Comparison of ENCODE assay signal across 18 cellular contexts in the genomic region with DNA sequence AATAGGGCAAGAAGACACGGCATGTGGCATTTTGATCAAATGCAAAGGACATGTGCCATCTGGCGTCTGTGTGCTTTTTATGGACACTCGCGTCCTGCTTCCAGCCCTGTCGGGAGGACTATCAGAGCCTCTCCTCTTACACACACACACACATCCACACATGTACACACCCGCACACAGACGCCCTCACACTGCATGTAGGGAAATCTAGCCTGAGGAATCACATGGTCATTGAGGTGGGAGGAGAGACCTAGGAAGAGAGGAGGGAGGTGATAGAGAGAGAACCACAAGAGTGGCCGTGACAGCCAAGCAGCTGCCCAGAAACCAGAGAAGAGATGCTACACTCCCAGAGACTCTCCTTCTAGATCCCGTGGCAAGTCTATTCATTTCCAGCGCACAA.
DNase-seq lines count a peak whose midpoint lies in the region; ATAC-seq, FAIRE-seq and TF ChIP-seq lines count a peak whose summit lies in the region.
"Had no signal": no experiment of that assay in that cellular context is flagged by ENCODE, and none has a peak within 500 bp of the region (broad histone marks: within the 10 kb centered on the region; RNA-seq: fewer than 3 reads in every experiment).

No MANE protein-coding gene starts in this region.

- CTCF ChIA-PET in HepG2 (lab: Yijun Ruan, JAX; ENCODE audit: low intra/inter-chr PET ratio, low total read pairs) = no interaction called here

- H3K9me3 ChIP-seq in vagina (no peaks in the 10 kb centered on the region), HepG2 (ENCODE audit: low read length) (no peaks in the 10 kb centered on the region)

- no peak for TF ChIP-seq POLR2A in vagina (IDR thresholded peaks at IDR 0.05)
- TF ChIP-seq POLR2A in HepG2 (IDR thresholded peaks at IDR 0.05; ENCODE audit: insufficient read depth in 1 of 2, low read depth in 2 of 2, low read length in 2 of 2) = no peak

- no peaks in the 10 kb centered on the region for H3K9me3 Mint-ChIP-seq in osteocyte (ENCODE audit: unreplicated experiment)

- no peaks in the 10 kb centered on the region for H3K27me3 Mint-ChIP-seq in osteocyte (ENCODE audit: unreplicated experiment)

- intact Hi-C loops in vagina (cut with DNase I) (no loop called here), HepG2 (cut with micrococcal nuclease; ENCODE audit: unreplicated experiment) (no loop called here)

- no peak overlapping the region for H3K27ac Mint-ChIP-seq in osteocyte (ENCODE audit: unreplicated experiment)
- H3K27ac Mint-ChIP-seq: CD14-positive monocyte had no signal

- POLR2A ChIA-PET in HepG2 (lab: Yijun Ruan, JAX) = no interaction called here

- TF ChIP-seq CTCF in osteocyte (IDR thresholded peaks at IDR 0.05) = no peak
- no peak for TF ChIP-seq CTCF in vagina (IDR thresholded peaks at IDR 0.05)
- no peak for TF ChIP-seq CTCF in HepG2 (CRISPR knock-in tag; IDR thresholded peaks at IDR 0.05)

- no peak for ATAC-seq in GM19455 (IDR thresholded peaks at IDR 0.05; ENCODE audit: unreplicated experiment)
- ATAC-seq in HepG2 = no peak
- ATAC-seq: PC-3 had no signal

- no peak for TF ChIP-seq RAD21 in HepG2 (CRISPR knock-in tag; IDR thresholded peaks at IDR 0.05)

- H3K4me3 ChIP-seq in vagina = no peak overlapping the region
- no peak overlapping the region for H3K4me3 ChIP-seq in HepG2 (replicated peaks in 1 of 3; ENCODE audit: insufficient read depth in 1 of 3, low read depth in 2 of 3, low read length in 3 of 3)

- in situ Hi-C loops in HepG2 (cut with HindIII; ENCODE audit: extremely low pct_ligation_motif_present, low pct_unique_long_range_greater_than_20kb) = no loop called here

- no peak overlapping the region for H3K4me3 Mint-ChIP-seq in osteocyte (ENCODE audit: unreplicated experiment)
- H3K4me3 Mint-ChIP-seq: CD14-positive monocyte had no signal

- no peaks in the 10 kb centered on the region for H4K20me1 ChIP-seq in HepG2 (ENCODE audit: insufficient read depth, low read length)

- H3K4me1 Mint-ChIP-seq in osteocyte (ENCODE audit: unreplicated experiment) = peaks cover 14% of the 10 kb centered on the region
- H3K4me1 Mint-ChIP-seq: CD14-positive monocyte had no signal

- no peak overlapping the region for H3K4me2 ChIP-seq in HepG2 (ENCODE audit: low read depth, low read length)

- no peaks in the 10 kb centered on the region for H3K27me3 ChIP-seq in vagina
- H3K27me3 ChIP-seq in HepG2 (ENCODE audit: control insufficient read depth in 1 of 2, insufficient read depth in 2 of 2, low read length in 2 of 2) = peaks cover 0 to 24% of the 10 kb centered on the region in 2 experiments; a peak in 2 of 5 replicates

- no peaks in the 10 kb centered on the region for H3K79me2 ChIP-seq in HepG2 (ENCODE audit: insufficient read depth, low read length)

- BruUV-seq in HepG2 (replicated peaks; lab: Mats Ljungman, UMichigan) = no TSS peak

- no peak overlapping the region for H3K27ac ChIP-seq in vagina
- H3K27ac ChIP-seq in HepG2 (ENCODE audit: extremely low read length, insufficient read depth, low read length) = no peak overlapping the region
- H3K27ac ChIP-seq: 22Rv1, RWPE1 had no signal

- H3K36me3 ChIP-seq in vagina (no peaks in the 10 kb centered on the region), HepG2 (replicated peaks in 1 of 2; ENCODE audit: control insufficient read depth in 1 of 2, insufficient read depth in 2 of 2, low read length in 2 of 2) (no peaks in the 10 kb centered on the region)

- TF ChIP-seq EP300 in HepG2 (IDR thresholded peaks at IDR 0.05; ENCODE audit: low read depth in 2 of 2, low read length in 2 of 2) (no peak), HepG2 (CRISPR knock-in tag; IDR thresholded peaks at IDR 0.05; ENCODE audit: borderline replicate concordance) (no peak)

- H2AFZ ChIP-seq in HepG2 (ENCODE audit: low read length) = no peak overlapping the region

- DNase-seq in DMS 273 (lab: John Stamatoyannopoulos, UW; ENCODE audit: unreplicated experiment) (peak; percentile 23), DMS 273 treated with DMSO at 0.1 percent for 48 hours (lab: John Stamatoyannopoulos, UW) (no peak), inferior parietal cortex (ENCODE audit: extremely low spot score) (peak; percentile 32), osteocyte (ENCODE audit: extremely low spot score, unreplicated experiment) (peak; percentile 23), vagina (ENCODE audit: extremely low spot score in 2 of 2) (peak; percentile 49 to 58), NCI-H1417 (lab: John Stamatoyannopoulos, UW) (no peak), HepG2 (ENCODE audit: low spot score) (no peak)
- DNase-seq: H7, NCI-H1417 treated with DMSO at 0.1 percent for 48 hours, NCI-H187 treated with DMSO at 0.1 percent for 48 hours, NCI-H345, NCI-H526 had no signal

- no peak for FAIRE-seq in HepG2 (lab: Jason Lieb, UNC)
- FAIRE-seq: GM12891 had no signal

- 39% methylated on average over 10 of the region's 10 CpGs for WGBS in HepG2 (ENCODE audit: low lambda C conversion rate)

- H3K9ac ChIP-seq in HepG2 (ENCODE audit: insufficient read depth, low read depth, low read length) = no peak overlapping the region

- no peaks in the 10 kb centered on the region for H3K36me3 Mint-ChIP-seq in osteocyte (ENCODE audit: unreplicated experiment)
- H3K36me3 Mint-ChIP-seq: CD14-positive monocyte had no signal

- H3K4me1 ChIP-seq in vagina (peaks cover 7% of the 10 kb centered on the region), HepG2 (ENCODE audit: insufficient read depth, low read length) (no peaks in the 10 kb centered on the region)

TF ChIP-seq in HepG2, 621 proteins besides CTCF, POLR2A, EP300 and RAD21:
- TF ChIP-seq, protein P1, sequence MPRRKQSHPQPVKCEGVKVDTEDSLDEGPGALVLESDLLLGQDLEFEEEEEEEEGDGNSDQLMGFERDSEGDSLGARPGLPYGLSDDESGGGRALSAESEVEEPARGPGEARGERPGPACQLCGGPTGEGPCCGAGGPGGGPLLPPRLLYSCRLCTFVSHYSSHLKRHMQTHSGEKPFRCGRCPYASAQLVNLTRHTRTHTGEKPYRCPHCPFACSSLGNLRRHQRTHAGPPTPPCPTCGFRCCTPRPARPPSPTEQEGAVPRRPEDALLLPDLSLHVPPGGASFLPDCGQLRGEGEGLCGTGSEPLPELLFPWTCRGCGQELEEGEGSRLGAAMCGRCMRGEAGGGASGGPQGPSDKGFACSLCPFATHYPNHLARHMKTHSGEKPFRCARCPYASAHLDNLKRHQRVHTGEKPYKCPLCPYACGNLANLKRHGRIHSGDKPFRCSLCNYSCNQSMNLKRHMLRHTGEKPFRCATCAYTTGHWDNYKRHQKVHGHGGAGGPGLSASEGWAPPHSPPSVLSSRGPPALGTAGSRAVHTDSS (CRISPR knock-in tag; conservative IDR thresholded peaks at IDR 0.05) = no peak
- TF ChIP-seq ETV6 (CRISPR knock-in tag; conservative IDR thresholded peaks at IDR 0.05) = no peak
- no peak for TF ChIP-seq ZBTB1 (CRISPR knock-in tag; IDR thresholded peaks at IDR 0.05; ENCODE audit: borderline replicate concordance)
- TF ChIP-seq, protein P2, sequence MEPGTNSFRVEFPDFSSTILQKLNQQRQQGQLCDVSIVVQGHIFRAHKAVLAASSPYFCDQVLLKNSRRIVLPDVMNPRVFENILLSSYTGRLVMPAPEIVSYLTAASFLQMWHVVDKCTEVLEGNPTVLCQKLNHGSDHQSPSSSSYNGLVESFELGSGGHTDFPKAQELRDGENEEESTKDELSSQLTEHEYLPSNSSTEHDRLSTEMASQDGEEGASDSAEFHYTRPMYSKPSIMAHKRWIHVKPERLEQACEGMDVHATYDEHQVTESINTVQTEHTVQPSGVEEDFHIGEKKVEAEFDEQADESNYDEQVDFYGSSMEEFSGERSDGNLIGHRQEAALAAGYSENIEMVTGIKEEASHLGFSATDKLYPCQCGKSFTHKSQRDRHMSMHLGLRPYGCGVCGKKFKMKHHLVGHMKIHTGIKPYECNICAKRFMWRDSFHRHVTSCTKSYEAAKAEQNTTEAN (CRISPR knock-in tag; conservative IDR thresholded peaks at IDR 0.05) = no peak

Comparison
In these comparisons a context has a peak if more than half of its experiments do, and no peak if none do; other contexts are left out.
1. DNase-seq: peak in DMS 273 (single experiment), inferior parietal cortex (single experiment), osteocyte (single experiment) and vagina (2 of 2); none in DMS 273 treated with DMSO at 0.1 percent for 48 hours (single experiment), NCI-H1417 (0 of 3) and HepG2 (single experiment).